18 cellular contexts compared by ENCODE assay signal in genomic region chr16:3001316-3001715, GRCh38. TPM values are rescaled to one million over a fixed set of nuclear protein-coding genes. Genes with fewer than 3 reads are reported as not detected.
DNase-seq lines count a peak whose midpoint lies in the region; ATAC-seq and TF ChIP-seq lines count a peak whose summit lies in the region.
"Had no signal": no experiment of that assay in that cellular context is flagged by ENCODE, and none has a peak within 500 bp of the region (broad histone marks: within the 10 kb centered on the region; RNA-seq: fewer than 3 reads in every experiment).

No MANE protein-coding gene starts in this region.

- H3K4me3 Mint-ChIP-seq in GM23338, result no peak overlapping the region
- no peak overlapping the region for H3K4me3 Mint-ChIP-seq in HFFc6
- no peak overlapping the region for H3K4me3 Mint-ChIP-seq in endodermal cell
- H3K4me3 Mint-ChIP-seq: CD8-positive, alpha-beta T cell had no signal

- no peaks in the 10 kb centered on the region; the same call in 1 of the 2 replicates for H3F3A ChIP-seq in GM23338 (replicated peaks; ENCODE audit: low read depth)

- H3K27ac Mint-ChIP-seq in GM23338, result no peak overlapping the region; the same call in 1 of the 2 replicates
- H3K27ac Mint-ChIP-seq in HFFc6, result no peak overlapping the region
- no peak overlapping the region for H3K27ac Mint-ChIP-seq in endodermal cell
- H3K27ac Mint-ChIP-seq: CD8-positive, alpha-beta T cell had no signal

- no peaks in the 10 kb centered on the region for H3K9me3 ChIP-seq in endodermal cell (ENCODE audit: control insufficient read depth, low read length)
- no peaks in the 10 kb centered on the region for H3K9me3 ChIP-seq in neuronal stem cell (replicated peaks in 1 of 2; ENCODE audit: control insufficient read depth in 2 of 2, insufficient read depth in 1 of 2, low read depth in 1 of 2, low read length in 2 of 2)
- no peaks in the 10 kb centered on the region for H3K9me3 ChIP-seq in hepatocyte (ENCODE audit: low read depth)
- H3K9me3 ChIP-seq: A549 had no signal

- peaks cover 2% of the 10 kb centered on the region for H3K79me1 ChIP-seq in neuronal stem cell (ENCODE audit: low read depth, low read length)

- peak overlapping the region; percentile 10 for H2BK12ac ChIP-seq in neuronal stem cell (ENCODE audit: low read length)

- peak overlapping the region; percentile 12 for H3K23ac ChIP-seq in neuronal stem cell (ENCODE audit: low read depth, low read length, poor library complexity)

- no peak overlapping the region for H3K4me3 ChIP-seq in GM23338
- no peak overlapping the region for H3K4me3 ChIP-seq in endodermal cell (ENCODE audit: low read length)
- no peak overlapping the region for H3K4me3 ChIP-seq in neuronal stem cell (ENCODE audit: low read length in 2 of 2)
- H3K4me3 ChIP-seq in hepatocyte, result no peak overlapping the region
- H3K4me3 ChIP-seq: A549 had no signal

- H3K9me3 Mint-ChIP-seq in GM23338, result no peaks in the 10 kb centered on the region
- no peaks in the 10 kb centered on the region for H3K9me3 Mint-ChIP-seq in HFFc6
- H3K9me3 Mint-ChIP-seq in endodermal cell, result no peaks in the 10 kb centered on the region
- H3K9me3 Mint-ChIP-seq: CD8-positive, alpha-beta T cell had no signal

- peak; percentile 69 for DNase-seq in GM23338 (ENCODE audit: low spot score)
- DNase-seq in HFFc6, result no peak
- peak; percentile 84 for DNase-seq in endodermal cell
- DNase-seq in neuronal stem cell (ENCODE audit: low spot score), result no peak
- no peak for DNase-seq in hepatocyte (ENCODE audit: low spot score)
- no peak for DNase-seq in NCI-H146 treated with DMSO at 0.1 percent for 48 hours (lab: John Stamatoyannopoulos, UW; ENCODE audit: unreplicated experiment)
- DNase-seq in NCI-H128 (lab: John Stamatoyannopoulos, UW; ENCODE audit: unreplicated experiment), result no peak
- DNase-seq: CD8-positive, alpha-beta T cell; COR-L47; DMS153; DMS79 treated with DMSO at 0.1 percent for 48 hours; EL; GOT3 had no signal

- H4K91ac ChIP-seq in neuronal stem cell (ENCODE audit: low read depth, low read length, poor library complexity), result no peak overlapping the region

- peaks cover 5% of the 10 kb centered on the region for H3K27me3 Mint-ChIP-seq in GM23338 (ENCODE audit: insufficient read depth, low read depth, poor library complexity)
- H3K27me3 Mint-ChIP-seq in HFFc6 (ENCODE audit: insufficient read depth), result peaks cover 12% of the 10 kb centered on the region
- H3K27me3 Mint-ChIP-seq in endodermal cell (ENCODE audit: insufficient read depth), result peaks cover 2% of the 10 kb centered on the region

- H3K18ac ChIP-seq in neuronal stem cell (ENCODE audit: low read length), result peak overlapping the region; percentile 57

- peak overlapping the region; percentile 37 for H3K4ac ChIP-seq in neuronal stem cell (ENCODE audit: low read length)

- no peak overlapping the region for H2BK120ac ChIP-seq in neuronal stem cell (ENCODE audit: low read depth, low read length)

- no peaks in the 10 kb centered on the region for H3K9me2 ChIP-seq in GM23338 (ENCODE audit: insufficient read depth)
- no peaks in the 10 kb centered on the region for H3K9me2 ChIP-seq in hepatocyte (replicated peaks; ENCODE audit: insufficient read depth)

- H3K36me3 ChIP-seq in GM23338 (ENCODE audit: insufficient read depth) (no peaks in the 10 kb centered on the region), endodermal cell (ENCODE audit: control insufficient read depth, insufficient read depth, low read length) (no peaks in the 10 kb centered on the region), neuronal stem cell (replicated peaks in 1 of 2; ENCODE audit: control insufficient read depth in 2 of 2, insufficient read depth in 2 of 2, low read length in 2 of 2) (no peaks in the 10 kb centered on the region), hepatocyte (replicated peaks; ENCODE audit: insufficient read depth, low read depth) (no peaks in the 10 kb centered on the region)

- no peaks in the 10 kb centered on the region for H4K20me1 ChIP-seq in GM23338 (replicated peaks; ENCODE audit: insufficient read depth)
- H4K20me1 ChIP-seq in hepatocyte (ENCODE audit: insufficient read depth, poor library complexity, severe bottlenecking), result no peaks in the 10 kb centered on the region

- H3K27ac ChIP-seq in GM23338 (ENCODE audit: low read depth) (no peak overlapping the region), endodermal cell (ENCODE audit: low read depth, low read length) (no peak overlapping the region), neuronal stem cell (replicated peaks; ENCODE audit: low read length) (no peak overlapping the region), hepatocyte (no peak overlapping the region)
- H3K27ac ChIP-seq: A549, HL-60 had no signal

- peak overlapping the region; percentile 90 for H2AK5ac ChIP-seq in neuronal stem cell (ENCODE audit: low read depth, low read length)

- H3K9ac ChIP-seq in endodermal cell (ENCODE audit: extremely low read depth, low read length, poor library complexity, severe bottlenecking) (no peak overlapping the region), neuronal stem cell (ENCODE audit: low read depth, low read length, poor library complexity) (peak overlapping the region; percentile 78)

- 0 out of 4 replicates have a peak, but pooled peaks of 1 of the 2 experiments have one; percentile 11 for TF ChIP-seq CTCF in GM23338 (conservative IDR thresholded peaks at IDR 0.05; ENCODE audit: low read depth in 2 of 2)
- TF ChIP-seq CTCF in HFFc6 (IDR thresholded peaks at IDR 0.05), result 0 out of 2 replicates have a peak, but pooled peaks have one; percentile 8
- TF ChIP-seq CTCF in endodermal cell (conservative IDR thresholded peaks at IDR 0.05), result peak; percentile 28
- TF ChIP-seq CTCF in hepatocyte (IDR thresholded peaks at IDR 0.05; ENCODE audit: poor library complexity), result no peak

- H3K4me2 ChIP-seq in GM23338, result no peak overlapping the region
- no peak overlapping the region for H3K4me2 ChIP-seq in neuronal stem cell (ENCODE audit: insufficient read depth, low read length, poor library complexity, severe bottlenecking)
- no peak overlapping the region for H3K4me2 ChIP-seq in hepatocyte
- H3K4me2 ChIP-seq: A549 had no signal

- H2BK15ac ChIP-seq in neuronal stem cell (ENCODE audit: low read length), result peak overlapping the region; percentile 81

- H3K36me3 Mint-ChIP-seq in GM23338 (ENCODE audit: low read depth), result peaks cover 5% of the 10 kb centered on the region
- H3K36me3 Mint-ChIP-seq in HFFc6 (ENCODE audit: low read depth), result no peaks in the 10 kb centered on the region
- H3K36me3 Mint-ChIP-seq in endodermal cell (ENCODE audit: low read depth), result no peaks in the 10 kb centered on the region
- H3K36me3 Mint-ChIP-seq: CD8-positive, alpha-beta T cell had no signal

- peaks cover 11% of the 10 kb centered on the region for H3K4me1 ChIP-seq in GM23338 (ENCODE audit: insufficient read depth)
- H3K4me1 ChIP-seq in endodermal cell (ENCODE audit: control insufficient read depth, insufficient read depth, low read length), result no peaks in the 10 kb centered on the region
- peaks cover 0 to 2% of the 10 kb centered on the region in 2 donors for H3K4me1 ChIP-seq in neuronal stem cell (ENCODE audit: control insufficient read depth in 2 of 2, insufficient read depth in 1 of 2, low read depth in 1 of 2, low read length in 2 of 2)
- peaks cover 2% of the 10 kb centered on the region for H3K4me1 ChIP-seq in hepatocyte (ENCODE audit: insufficient read depth)

- H2AFZ ChIP-seq in GM23338 (no peak overlapping the region), neuronal stem cell (ENCODE audit: low read length) (no peak overlapping the region), hepatocyte (no peak overlapping the region)

- H3K14ac ChIP-seq in neuronal stem cell (ENCODE audit: low read length), result no peak overlapping the region

- H2BK5ac ChIP-seq in neuronal stem cell (ENCODE audit: low read length), result no peak overlapping the region

- H3K4me1 Mint-ChIP-seq in GM23338 (peaks cover 16% of the 10 kb centered on the region; the same call in 2 of the 3 replicates), HFFc6 (ENCODE audit: low read depth) (no peaks in the 10 kb centered on the region), endodermal cell (peaks cover 8% of the 10 kb centered on the region)

- H3K79me2 ChIP-seq in GM23338 (replicated peaks; ENCODE audit: insufficient read depth), result no peaks in the 10 kb centered on the region
- H3K79me2 ChIP-seq in hepatocyte, result no peaks in the 10 kb centered on the region

- no peaks in the 10 kb centered on the region for H3K27me3 ChIP-seq in GM23338 (ENCODE audit: insufficient read depth)
- no peaks in the 10 kb centered on the region for H3K27me3 ChIP-seq in endodermal cell (ENCODE audit: control insufficient read depth, insufficient read depth, low read length, poor library complexity, severe bottlenecking)
- H3K27me3 ChIP-seq in neuronal stem cell (ENCODE audit: control insufficient read depth in 3 of 3, insufficient read depth in 3 of 3, low read depth in 1 of 3, low read length in 3 of 3), result peaks cover 7 to 70% (median 19%) of the 10 kb centered on the region in 3 experiments
- H3K27me3 ChIP-seq in hepatocyte, result no peaks in the 10 kb centered on the region

- H4K8ac ChIP-seq in neuronal stem cell (ENCODE audit: low read depth, low read length), result no peak overlapping the region

- 86 to 87% methylated on average over 9 to 12 of the region's 12 CpGs for WGBS in endodermal cell (ENCODE audit: insufficient coverage in 1 of 2, insufficient read length in 1 of 2), 2 experiments
- no CpG with 5 or more reads among the region's 12 CpGs for WGBS in neuronal stem cell (ENCODE audit: extremely low coverage in 2 of 2, insufficient read length in 2 of 2, insufficient replicate concordance in 1 of 2), 2 donors
- WGBS in hepatocyte (ENCODE audit: low lambda C conversion rate, missing lambda C conversion rate), result 83% methylated on average over 11 of the region's 12 CpGs

- ATAC-seq in GM23338, result peak; percentile 13
- ATAC-seq: A549; CD8-positive, alpha-beta T cell had no signal

RNA-seq across cellular contexts. Expression of gene CLDN9, which starts 11.4 kb away (rescaled TPM):
- 1.0 and 3.0 TPM in 2 replicates for total RNA-seq in GM23338 (2014; rRNA removed; shearing (Covaris generic))
- polyA plus RNA-seq in GM23338 (2016; fragmentation: Nextera tagmentation; extraction: Ambion mirVana) (1.3 and 1.8 TPM in 2 replicates), hepatocyte (8.9 and 9.0 TPM in 2 replicates)
- not detected for total RNA-seq in HFFc6 (2021; fragmentation: NEBNext Ultra II Directional; extraction: Animal tissue kit (Norgen Biotek cat#: 25700))
- total RNA-seq in endodermal cell (under 1 TPM in 1 of 2 donors, not detected in 1; 0.18 TPM), hepatocyte (2.0 and 3.5 TPM in 2 replicates)
- polyA plus RNA-seq in endodermal cell (2013, experiment 1 of 2), result not detected
- 0.12 TPM for polyA plus RNA-seq in endodermal cell (2013, experiment 2 of 2)
- polyA plus RNA-seq in neuronal stem cell (2013, experiment 1 of 2), result not detected
- not detected for polyA plus RNA-seq in neuronal stem cell (2013, experiment 2 of 2)
- total RNA-seq: CD8-positive, alpha-beta T cell had no signal
- polyA plus RNA-seq: AG04450, BJ, CD14-positive monocyte had no signal

RNA-seq across cellular contexts. Expression of gene CLDN6, which starts 16.7 kb away (rescaled TPM):
- total RNA-seq in GM23338 (2014; rRNA removed; shearing (Covaris generic)), result 961 and 1,028 TPM in 2 replicates
- polyA plus RNA-seq in GM23338 (2016; fragmentation: Nextera tagmentation; extraction: Ambion mirVana) (537 and 551 TPM in 2 replicates), hepatocyte (568 and 574 TPM in 2 replicates)
- total RNA-seq in HFFc6 (2021; fragmentation: NEBNext Ultra II Directional; extraction: Animal tissue kit (Norgen Biotek cat#: 25700)), result under 1 TPM in 1 of 6 experiments, not detected in 5; 0.21 TPM
- total RNA-seq in endodermal cell (100 to 1,000 TPM; 404 to 572 TPM), hepatocyte (258 and 297 TPM in 2 replicates)
- 135 TPM for polyA plus RNA-seq in endodermal cell (2013, experiment 1 of 2)
- 120 TPM for polyA plus RNA-seq in endodermal cell (2013, experiment 2 of 2)
- polyA plus RNA-seq in neuronal stem cell (2013, experiment 1 of 2), result 14.1 TPM
- 14.2 TPM for polyA plus RNA-seq in neuronal stem cell (2013, experiment 2 of 2)
- total RNA-seq: CD8-positive, alpha-beta T cell had no signal
- polyA plus RNA-seq: CD14-positive monocyte had no signal

RNA-seq across cellular contexts. Expression of gene TNFRSF12A, which starts 18.9 kb away (rescaled TPM):
- 78.0 and 100.0 TPM in 2 replicates for total RNA-seq in GM23338 (2014; rRNA removed; shearing (Covaris generic))
- polyA plus RNA-seq in GM23338 (2016; fragmentation: Nextera tagmentation; extraction: Ambion mirVana) (152 and 155 TPM in 2 replicates), hepatocyte (385 and 452 TPM in 2 replicates)
- 100 to 1,000 TPM; 392 to 451 (median 429) TPM for total RNA-seq in HFFc6 (2021; fragmentation: NEBNext Ultra II Directional; extraction: Animal tissue kit (Norgen Biotek cat#: 25700))
- total RNA-seq in endodermal cell (10 to 100 TPM; 37.8 to 43.5 TPM), hepatocyte (126 and 127 TPM in 2 replicates)
- polyA plus RNA-seq in endodermal cell (2013, experiment 1 of 2), result 38.0 TPM
- 36.2 TPM for polyA plus RNA-seq in endodermal cell (2013, experiment 2 of 2)
- polyA plus RNA-seq in neuronal stem cell (2013, experiment 1 of 2), result 10.4 TPM
- 10.2 TPM for polyA plus RNA-seq in neuronal stem cell (2013, experiment 2 of 2)

RNA-seq across cellular contexts. Expression of gene PKMYT1, which starts 21.1 kb away (rescaled TPM):
- 82.1 and 100 TPM in 2 replicates for total RNA-seq in GM23338 (2014; rRNA removed; shearing (Covaris generic))
- polyA plus RNA-seq in GM23338 (2016; fragmentation: Nextera tagmentation; extraction: Ambion mirVana) (90.9 and 104 TPM in 2 replicates), hepatocyte (17.1 and 21.0 TPM in 2 replicates)
- 10 to 100 TPM; 21.1 to 40.8 (median 36.7) TPM for total RNA-seq in HFFc6 (2021; fragmentation: NEBNext Ultra II Directional; extraction: Animal tissue kit (Norgen Biotek cat#: 25700))
- total RNA-seq in endodermal cell (100 to 1,000 TPM in 1 of 2 donors, 10 to 100 TPM in 1; 88.5 to 101 TPM), hepatocyte (5.5 and 7.7 TPM in 2 replicates)
- 42.5 TPM for polyA plus RNA-seq in endodermal cell (2013, experiment 1 of 2)
- 36.6 TPM for polyA plus RNA-seq in endodermal cell (2013, experiment 2 of 2)
- 28.8 TPM for polyA plus RNA-seq in neuronal stem cell (2013, experiment 1 of 2)
- polyA plus RNA-seq in neuronal stem cell (2013, experiment 2 of 2), result 28.3 TPM

RNA-seq across cellular contexts. Expression of gene HCFC1R1, which starts 22.4 kb away (rescaled TPM):
- 17.5 and 30.2 TPM in 2 replicates for total RNA-seq in GM23338 (2014; rRNA removed; shearing (Covaris generic))
- 192 and 211 TPM in 2 replicates for polyA plus RNA-seq in GM23338 (2016; fragmentation: Nextera tagmentation; extraction: Ambion mirVana)
- 10 to 100 TPM; 54.6 to 90.3 (median 83.2) TPM for total RNA-seq in HFFc6 (2021; fragmentation: NEBNext Ultra II Directional; extraction: Animal tissue kit (Norgen Biotek cat#: 25700))
- 10 to 100 TPM; 49.8 to 59.1 TPM for total RNA-seq in endodermal cell
- 68.3 TPM for polyA plus RNA-seq in endodermal cell (2013, experiment 1 of 2)
- 61.5 TPM for polyA plus RNA-seq in endodermal cell (2013, experiment 2 of 2)
- polyA plus RNA-seq in neuronal stem cell (2013, experiment 1 of 2), result 113 TPM
- polyA plus RNA-seq in neuronal stem cell (2013, experiment 2 of 2), result 117 TPM
- total RNA-seq in hepatocyte, result 19.7 and 35.7 TPM in 2 replicates
- polyA plus RNA-seq in hepatocyte, result 158 and 201 TPM in 2 replicates

Comparison
In these comparisons a context has a peak if more than half of its experiments do, and no peak if none do; other contexts are left out.
1. DNase-seq: peak in GM23338 (single experiment) and endodermal cell (single experiment); none in HFFc6 (single experiment), neuronal stem cell (single experiment), hepatocyte (single experiment), NCI-H146 treated with DMSO at 0.1 percent for 48 hours (single experiment) and NCI-H128 (single experiment).
2. RNA of gene CLDN6, which starts 16.7 kb away (total RNA-seq): 961 to 1,028 TPM in GM23338, 404 to 572 TPM in endodermal cell and 258 to 297 TPM in hepatocyte; 0.21 TPM in HFFc6; every median in the first group is over 100 times any median in the second.